1 cellular context compared by ENCODE assay signal in the genomic region with DNA sequence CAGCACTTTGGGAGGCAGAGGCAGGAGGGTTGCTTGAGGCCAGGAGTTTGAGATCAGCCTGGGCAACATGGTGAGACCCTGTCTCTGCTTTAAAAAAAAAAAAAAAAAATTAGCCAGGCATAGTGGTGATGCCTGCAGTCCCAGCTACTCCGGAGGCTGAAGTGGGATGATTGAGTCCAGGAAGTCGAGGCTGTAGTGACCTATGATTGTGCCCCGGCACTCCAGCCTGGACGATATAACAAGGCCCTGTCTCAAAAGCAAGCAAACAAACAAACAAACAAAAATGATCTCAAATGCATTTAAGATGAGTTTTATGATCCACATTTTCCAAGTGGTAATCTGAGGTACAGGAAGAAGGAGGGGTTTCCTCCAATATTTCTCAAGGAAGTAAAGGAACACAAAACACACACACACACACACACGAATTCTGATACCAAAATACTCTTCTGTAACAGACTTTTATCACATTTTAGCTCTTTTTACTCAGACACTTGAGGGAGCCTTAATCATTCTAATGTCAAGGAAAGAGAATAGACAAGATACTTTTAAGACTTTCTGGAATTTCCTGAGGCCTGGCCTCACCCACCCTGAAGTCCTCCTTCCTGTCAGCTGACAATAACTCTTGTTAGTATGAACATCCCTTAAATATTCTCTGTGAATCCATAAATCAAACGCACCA.
A peak's percentile ranks its signal among the peaks of the same experiment; 100 is the strongest.
TF ChIP-seq lines count a peak whose summit lies in the region.

No MANE protein-coding gene starts in this region.

TF ChIP-seq in SK-N-SH, 30 proteins besides CTCF, POLR2A, EP300 and RAD21 (continued from another document):
- TF ChIP-seq, protein P1, sequence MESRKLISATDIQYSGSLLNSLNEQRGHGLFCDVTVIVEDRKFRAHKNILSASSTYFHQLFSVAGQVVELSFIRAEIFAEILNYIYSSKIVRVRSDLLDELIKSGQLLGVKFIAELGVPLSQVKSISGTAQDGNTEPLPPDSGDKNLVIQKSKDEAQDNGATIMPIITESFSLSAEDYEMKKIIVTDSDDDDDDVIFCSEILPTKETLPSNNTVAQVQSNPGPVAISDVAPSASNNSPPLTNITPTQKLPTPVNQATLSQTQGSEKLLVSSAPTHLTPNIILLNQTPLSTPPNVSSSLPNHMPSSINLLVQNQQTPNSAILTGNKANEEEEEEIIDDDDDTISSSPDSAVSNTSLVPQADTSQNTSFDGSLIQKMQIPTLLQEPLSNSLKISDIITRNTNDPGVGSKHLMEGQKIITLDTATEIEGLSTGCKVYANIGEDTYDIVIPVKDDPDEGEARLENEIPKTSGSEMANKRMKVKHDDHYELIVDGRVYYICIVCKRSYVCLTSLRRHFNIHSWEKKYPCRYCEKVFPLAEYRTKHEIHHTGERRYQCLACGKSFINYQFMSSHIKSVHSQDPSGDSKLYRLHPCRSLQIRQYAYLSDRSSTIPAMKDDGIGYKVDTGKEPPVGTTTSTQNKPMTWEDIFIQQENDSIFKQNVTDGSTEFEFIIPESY (IDR thresholded peaks at IDR 0.05; ENCODE audit: borderline replicate concordance, low read depth): no peak
- TF ChIP-seq TAF1 (IDR thresholded peaks at IDR 0.05; ENCODE audit: borderline replicate concordance, low read depth, low read length): no peak
- TF ChIP-seq, protein P2, sequence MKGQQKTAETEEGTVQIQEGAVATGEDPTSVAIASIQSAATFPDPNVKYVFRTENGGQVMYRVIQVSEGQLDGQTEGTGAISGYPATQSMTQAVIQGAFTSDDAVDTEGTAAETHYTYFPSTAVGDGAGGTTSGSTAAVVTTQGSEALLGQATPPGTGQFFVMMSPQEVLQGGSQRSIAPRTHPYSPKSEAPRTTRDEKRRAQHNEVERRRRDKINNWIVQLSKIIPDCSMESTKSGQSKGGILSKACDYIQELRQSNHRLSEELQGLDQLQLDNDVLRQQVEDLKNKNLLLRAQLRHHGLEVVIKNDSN (IDR thresholded peaks at IDR 0.05; ENCODE audit: borderline replicate concordance, low read depth): peak; percentile 37; the same call in 1 of the 2 replicates
